ENCODE assay signal across 16 cellular contexts in genomic region chr7:37757563-37757962, GRCh38.
A peak's percentile ranks its signal among the peaks of the same experiment; 100 is the strongest.
DNase-seq lines count a peak whose midpoint lies in the region; ATAC-seq, FAIRE-seq and TF ChIP-seq lines count a peak whose summit lies in the region.
"Had no signal": no experiment of that assay in that cellular context is flagged by ENCODE, and none has a peak within 500 bp of the region (broad histone marks: within the 10 kb centered on the region; RNA-seq: fewer than 3 reads in every experiment).

No MANE protein-coding gene starts in this region.

- CTCF ChIA-PET in GM12878 (lab: Yijun Ruan, JAX), result interaction anchor here (0.6 to 2.9 kb wide), 5 partner anchors 12 to 262 kb away, joined by 3 to 10 read pairs (median 5); partner anchors contain the start of gene GPR141

- 96% methylated on average over 3 of the region's 3 CpGs for WGBS in GM12878 (ENCODE audit: insufficient coverage, insufficient replicate concordance, low lambda C conversion rate, missing lambda C conversion rate)

- RAD21 ChIA-PET in GM12878 (lab: Charles Lee; ENCODE audit: unreplicated experiment), result interaction anchor here (0.8 to 3.1 kb wide), 5 partner anchors 8 to 76 kb away, joined by 3 to 10 read pairs (median 5); no protein-coding TSS in a partner anchor

- SMC1A ChIA-PET in GM12878 (lab: Charles Lee; ENCODE audit: uncharacterized antibody, unreplicated experiment), result interaction anchor here (0.6 to 3.0 kb wide), 15 partner anchors 10 to 76 kb away, joined by 3 to 12 read pairs (median 5); no protein-coding TSS in a partner anchor

- no peak for TF ChIP-seq RAD21 in GM12878 (IDR thresholded peaks at IDR 0.05; ENCODE audit: insufficient read depth, low read depth, low read length)

- TF ChIP-seq POLR2A in GM12878 (IDR thresholded peaks at IDR 0.05; ENCODE audit: low read depth, low read length), result no peak

- BruUV-seq in GM12878 (replicated peaks; lab: Mats Ljungman, UMichigan), result no TSS peak

- no peak for FAIRE-seq in GM12878 (lab: Jason Lieb, UNC)
- FAIRE-seq: A204.1 had no signal

- H3K36me3 ChIP-seq in BLaER1 treated with 17β-estradiol and CSF1 and Interleukin-3, amounts not matched to agents 10 nM and 100 nM, result no peaks in the 10 kb centered on the region
- H3K36me3 ChIP-seq in GM12878 (ENCODE audit: control insufficient read depth in 2 of 2, insufficient read depth in 2 of 2, low read length in 1 of 2), result no peaks in the 10 kb centered on the region
- H3K36me3 ChIP-seq: BE2C had no signal

- no peaks in the 10 kb centered on the region for H3K9me3 ChIP-seq in BLaER1 treated with 17β-estradiol and CSF1 and Interleukin-3, amounts not matched to agents 10 nM and 100 nM (replicated peaks in 1 of 11)
- no peaks in the 10 kb centered on the region; the same call in 1 of the 3 replicates for H3K9me3 ChIP-seq in GM12878 (replicated peaks; ENCODE audit: control insufficient read depth, insufficient read depth, low read length)
- H3K9me3 ChIP-seq: BE2C, Caco-2 had no signal

- intact Hi-C loops in GM12878 (cut with micrococcal nuclease; ENCODE audit: unreplicated experiment) (no loop called here), natural killer cell (cut with micrococcal nuclease) (no loop called here)

- no peaks in the 10 kb centered on the region for H3K27me3 Mint-ChIP-seq in natural killer cell (ENCODE audit: low read depth in 2 of 2)

- no peak for TF ChIP-seq CTCF in GM12878 (IDR thresholded peaks at IDR 0.05 in 2 of 3, conservative IDR thresholded peaks at IDR 0.05 in 1 of 3; ENCODE audit: control insufficient read depth in 2 of 3, extremely low read depth in 1 of 3, insufficient read depth in 1 of 3, low read depth in 3 of 3, low read length in 3 of 3)
- no peak for TF ChIP-seq CTCF in natural killer cell (IDR thresholded peaks at IDR 0.05)

- H3K27me3 ChIP-seq in BLaER1 treated with 17β-estradiol and CSF1 and Interleukin-3, amounts not matched to agents 10 nM and 100 nM, result no peaks in the 10 kb centered on the region
- no peaks in the 10 kb centered on the region for H3K27me3 ChIP-seq in GM12878 (replicated peaks in 1 of 2; ENCODE audit: control insufficient read depth in 2 of 2, insufficient read depth in 2 of 2, low read length in 1 of 2)
- H3K27me3 ChIP-seq: BE2C had no signal

- H3K9me3 Mint-ChIP-seq in natural killer cell, result no peaks in the 10 kb centered on the region

- ATAC-seq in GM12878 (peak; percentile 81), natural killer cell (peak; percentile 44 to 80 (median 79))

- H3K4me1 ChIP-seq in BLaER1 treated with 17β-estradiol and CSF1 and Interleukin-3, amounts not matched to agents 10 nM and 100 nM, result peaks cover 0 to 10% (median 5%) of the 10 kb centered on the region in 10 experiments; a peak in 9 of 20 replicates
- H3K4me1 ChIP-seq in GM12878 (ENCODE audit: control insufficient read depth, insufficient read depth, low read length), result no peaks in the 10 kb centered on the region
- H3K4me1 ChIP-seq: BE2C, Caco-2 had no signal

- no peaks in the 10 kb centered on the region for H3K79me2 ChIP-seq in GM12878 (ENCODE audit: control insufficient read depth, insufficient read depth, low read length)

- no peak for TF ChIP-seq EP300 in GM12878 (IDR thresholded peaks at IDR 0.05; ENCODE audit: borderline replicate concordance in 1 of 2, control insufficient read depth in 1 of 2, low read depth in 2 of 2, low read length in 2 of 2)

- no peak overlapping the region for H3K9ac ChIP-seq in BLaER1 treated with 17β-estradiol and CSF1 and Interleukin-3, amounts not matched to agents 10 nM and 100 nM
- no peak overlapping the region for H3K9ac ChIP-seq in GM12878 (ENCODE audit: control insufficient read depth, insufficient read depth, low read length)

- no peaks in the 10 kb centered on the region for H4K20me1 ChIP-seq in BLaER1 treated with 17β-estradiol and CSF1 and Interleukin-3, amounts not matched to agents 10 nM and 100 nM
- H4K20me1 ChIP-seq in GM12878 (ENCODE audit: control insufficient read depth, insufficient read depth), result no peaks in the 10 kb centered on the region

- no peak overlapping the region for H3K4me3 ChIP-seq in BLaER1 treated with 17β-estradiol and CSF1 and Interleukin-3, amounts not matched to agents 10 nM and 100 nM
- no peak overlapping the region for H3K4me3 ChIP-seq in Jurkat, Clone E6-1 (ENCODE audit: low read length)
- no peak overlapping the region for H3K4me3 ChIP-seq in GM12878

- peak overlapping the region; percentile 45 for H3K4me3 Mint-ChIP-seq in natural killer cell
- H3K4me3 Mint-ChIP-seq: CD8-positive, alpha-beta memory T cell; HFFc6 had no signal

- no peak overlapping the region for H3K27ac ChIP-seq in BLaER1 treated with 17β-estradiol and CSF1 and Interleukin-3, amounts not matched to agents 10 nM and 100 nM
- H3K27ac ChIP-seq in GM12878 (ENCODE audit: control insufficient read depth, insufficient read depth), result no peak overlapping the region
- H3K27ac ChIP-seq: HL-60 had no signal

- H3K4me2 ChIP-seq in BLaER1 treated with 17β-estradiol and CSF1 and Interleukin-3, amounts not matched to agents 10 nM and 100 nM, result peak overlapping the region in 7 of 11 experiments; percentile 6 to 45 (median 34); a peak in 8 of 22 replicates
- no peak overlapping the region for H3K4me2 ChIP-seq in GM12878 (ENCODE audit: control insufficient read depth, insufficient read depth)

- no peaks in the 10 kb centered on the region for H3K36me3 Mint-ChIP-seq in natural killer cell
- H3K36me3 Mint-ChIP-seq: CD8-positive, alpha-beta memory T cell had no signal

- H3K4me1 Mint-ChIP-seq in natural killer cell, result peaks cover 70 to 75% of the 10 kb centered on the region in 2 donors
- H3K4me1 Mint-ChIP-seq: CD8-positive, alpha-beta memory T cell had no signal

- H2AFZ ChIP-seq in GM12878 (ENCODE audit: control insufficient read depth, low read depth, low read length), result no peak overlapping the region

- POLR2A ChIA-PET in GM12878 (lab: Charles Lee), result no interaction called here

- DNase-seq in Jurkat, Clone E6-1 (ENCODE audit: low read depth, low spot score), result peak; percentile 5
- DNase-seq in GM12878 (ENCODE audit: low read depth, low spot score) (no peak), natural killer cell (no peak), NCI-H2171 (lab: John Stamatoyannopoulos, UW) (no peak), nucleus accumbens (lab: John Stamatoyannopoulos, UW) (no peak), DMS 273 treated with DMSO at 0.1 percent for 48 hours (lab: John Stamatoyannopoulos, UW) (no peak)
- DNase-seq: BE2C; Caco-2; CD8-positive, alpha-beta memory T cell; DMS53; GF-D8; HCEC 1CT; HFFc6 had no signal

- H3K27ac Mint-ChIP-seq in natural killer cell, result peak overlapping the region; percentile 82 to 84
- H3K27ac Mint-ChIP-seq: CD8-positive, alpha-beta memory T cell; HFFc6 had no signal

- in situ Hi-C loops in GM12878 (cut with MboI), result no loop called here

TF ChIP-seq in GM12878, 131 proteins besides CTCF, POLR2A, EP300 and RAD21:
- TF ChIP-seq MTA2 (IDR thresholded peaks at IDR 0.05; ENCODE audit: low read depth), result peak; percentile 56
- TF ChIP-seq BHLHE40 (IDR thresholded peaks at IDR 0.05; ENCODE audit: borderline replicate concordance in 1 of 2, low read depth in 2 of 2, low read length in 1 of 2), result peak in 1 of 2 experiments; percentile 40; a peak in 1 of 4 replicates
- TF ChIP-seq ATF7 (IDR thresholded peaks at IDR 0.05; ENCODE audit: low read depth), result peak; percentile 96
- TF ChIP-seq IKZF1 (conservative IDR thresholded peaks at IDR 0.05), result peak; percentile 34; the same call in 1 of the 2 replicates
- TF ChIP-seq, protein P1, sequence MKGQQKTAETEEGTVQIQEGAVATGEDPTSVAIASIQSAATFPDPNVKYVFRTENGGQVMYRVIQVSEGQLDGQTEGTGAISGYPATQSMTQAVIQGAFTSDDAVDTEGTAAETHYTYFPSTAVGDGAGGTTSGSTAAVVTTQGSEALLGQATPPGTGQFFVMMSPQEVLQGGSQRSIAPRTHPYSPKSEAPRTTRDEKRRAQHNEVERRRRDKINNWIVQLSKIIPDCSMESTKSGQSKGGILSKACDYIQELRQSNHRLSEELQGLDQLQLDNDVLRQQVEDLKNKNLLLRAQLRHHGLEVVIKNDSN (IDR thresholded peaks at IDR 0.05; ENCODE audit: borderline replicate concordance, extremely low read length, insufficient read depth, low read depth, low read length), result no peak
- TF ChIP-seq RUNX3 (IDR thresholded peaks at IDR 0.05; ENCODE audit: low read length), result peak; percentile 14; the same call in 1 of the 2 replicates
- TF ChIP-seq SRF (IDR thresholded peaks at IDR 0.05; ENCODE audit: low read depth in 2 of 2, low read length in 2 of 2), result no peak
